In genomic region chr1:110471131-110471530, GRCh38 we compare ENCODE assay signal across 12 cellular contexts. TPM values are rescaled to one million over a fixed set of nuclear protein-coding genes. Genes with fewer than 3 reads are reported as not detected.
DNase-seq lines count a peak whose midpoint lies in the region; ATAC-seq and TF ChIP-seq lines count a peak whose summit lies in the region.
"Had no signal": no experiment of that assay in that cellular context is flagged by ENCODE, and none has a peak within 500 bp of the region (broad histone marks: within the 10 kb centered on the region; RNA-seq: fewer than 3 reads in every experiment).

No MANE protein-coding gene starts in this region.

- no peak overlapping the region for H3K27ac ChIP-seq in Karpas-422 (ENCODE audit: low read length)
- no peak overlapping the region for H3K27ac ChIP-seq in WERI-Rb-1
- no peak overlapping the region for H3K27ac ChIP-seq in left lung

- no peak overlapping the region for H2AFZ ChIP-seq in Karpas-422 (ENCODE audit: low read length)

- ATAC-seq in left lung (no peak), HG03439 (IDR thresholded peaks at IDR 0.05; ENCODE audit: unreplicated experiment) (no peak)

- no peak overlapping the region for H3K4me3 ChIP-seq in AG09309 (ENCODE audit: control insufficient read depth, low read depth, low read length)
- no peak overlapping the region for H3K4me3 ChIP-seq in Karpas-422 (ENCODE audit: low read length)
- H3K4me3 ChIP-seq in WERI-Rb-1 (ENCODE audit: low read depth, low read length): no peak overlapping the region
- no peak overlapping the region for H3K4me3 ChIP-seq in fibroblast of mammary gland (ENCODE audit: control insufficient read depth, low read depth, low read length)
- H3K4me3 ChIP-seq in left lung: no peak overlapping the region

- H3K27me3 ChIP-seq in Karpas-422 (ENCODE audit: low read length): no peaks in the 10 kb centered on the region
- no peaks in the 10 kb centered on the region for H3K27me3 ChIP-seq in WERI-Rb-1 (ENCODE audit: insufficient read depth, low read depth, severe bottlenecking)
- H3K27me3 ChIP-seq in left lung: no peaks in the 10 kb centered on the region

- no peak for DNase-seq in AG09309 (ENCODE audit: low read depth)
- peak; percentile 46 for DNase-seq in Karpas-422
- DNase-seq in WERI-Rb-1: no peak
- DNase-seq in fibroblast of mammary gland (ENCODE audit: low read depth): no peak
- no peak for DNase-seq in mucosa of gallbladder (ENCODE audit: low spot score)
- DNase-seq in NCI-H2171 (lab: John Stamatoyannopoulos, UW): no peak
- DNase-seq in left lung: no peak
- DNase-seq: CD4-positive, alpha-beta memory T cell; NCI-H1048; SK-N-SH had no signal

- H4K20me1 ChIP-seq in Karpas-422 (ENCODE audit: insufficient read depth, low read depth, low read length): no peaks in the 10 kb centered on the region

- no peak overlapping the region for H3K9ac ChIP-seq in Karpas-422 (ENCODE audit: low read length)
- H3K9ac ChIP-seq: SK-N-SH had no signal

- H3K9me2 ChIP-seq in Karpas-422 (replicated peaks; ENCODE audit: insufficient read depth, low read length): no peaks in the 10 kb centered on the region
- H3K9me2 ChIP-seq: SK-N-SH had no signal

- H3K9me3 ChIP-seq in Karpas-422 (ENCODE audit: low read length): no peaks in the 10 kb centered on the region
- no peaks in the 10 kb centered on the region for H3K9me3 ChIP-seq in WERI-Rb-1 (ENCODE audit: severe bottlenecking)
- no peaks in the 10 kb centered on the region for H3K9me3 ChIP-seq in left lung
- H3K9me3 ChIP-seq: SK-N-SH had no signal

- no peaks in the 10 kb centered on the region for H3K79me2 ChIP-seq in Karpas-422 (ENCODE audit: low read length)

- intact Hi-C loops in left lung (cut with DNase I): no loop called here

- H3K4me2 ChIP-seq in Karpas-422 (ENCODE audit: low read depth, low read length, poor library complexity, severe bottlenecking): no peak overlapping the region
- H3K4me2 ChIP-seq: SK-N-SH had no signal

- H3K4me1 ChIP-seq in Karpas-422 (ENCODE audit: low read length) (peaks cover 2% of the 10 kb centered on the region; the same call in 1 of the 2 replicates), left lung (peaks cover 0 to 2% of the 10 kb centered on the region in 2 donors)

- H3K36me3 ChIP-seq in Karpas-422 (ENCODE audit: insufficient read depth, low read length): no peaks in the 10 kb centered on the region
- no peaks in the 10 kb centered on the region for H3K36me3 ChIP-seq in WERI-Rb-1
- no peaks in the 10 kb centered on the region for H3K36me3 ChIP-seq in left lung

- peak; percentile 17 for TF ChIP-seq CTCF in AG09309 (IDR thresholded peaks at IDR 0.05; ENCODE audit: control insufficient read depth, insufficient read depth, low read depth, low read length, missing control alignments)
- TF ChIP-seq CTCF in WERI-Rb-1 (IDR thresholded peaks at IDR 0.05; ENCODE audit: low read depth, low read length): peak; percentile 17; the same call in 1 of the 2 replicates
- peak; percentile 3 for TF ChIP-seq CTCF in fibroblast of mammary gland (conservative IDR thresholded peaks at IDR 0.05; ENCODE audit: control insufficient read depth, insufficient read depth, low read depth, low read length)
- no peak for TF ChIP-seq CTCF in left lung (IDR thresholded peaks at IDR 0.05)

RNA-seq across cellular contexts. Expression of gene PROK1, which starts 20.2 kb away (rescaled TPM):
- total RNA-seq in Karpas-422 (2014; rRNA removed; shearing (Covaris generic); ENCODE audit: low replicate concordance): not detected in 2 replicates
- total RNA-seq in mucosa of gallbladder: 0.40 TPM
- not detected for total RNA-seq in left lung
- total RNA-seq: CD4-positive, alpha-beta memory T cell; H1 had no signal

RNA-seq across cellular contexts. Expression of gene KCNA10, which starts 47.8 kb away (rescaled TPM):
- total RNA-seq in Karpas-422 (2014; rRNA removed; shearing (Covaris generic); ENCODE audit: low replicate concordance): not detected in 2 replicates
- total RNA-seq in mucosa of gallbladder: not detected
- not detected for total RNA-seq in left lung
- total RNA-seq: CD4-positive, alpha-beta memory T cell; H1 had no signal

Comparison
In these comparisons a context has a peak if more than half of its experiments do, and no peak if none do; other contexts are left out.
1. CTCF ChIP-seq: peak in AG09309 (single experiment), WERI-Rb-1 (single experiment) and fibroblast of mammary gland (single experiment); none in left lung (0 of 2).